ENCODE assay signal across 9 cellular contexts in the genomic region with DNA sequence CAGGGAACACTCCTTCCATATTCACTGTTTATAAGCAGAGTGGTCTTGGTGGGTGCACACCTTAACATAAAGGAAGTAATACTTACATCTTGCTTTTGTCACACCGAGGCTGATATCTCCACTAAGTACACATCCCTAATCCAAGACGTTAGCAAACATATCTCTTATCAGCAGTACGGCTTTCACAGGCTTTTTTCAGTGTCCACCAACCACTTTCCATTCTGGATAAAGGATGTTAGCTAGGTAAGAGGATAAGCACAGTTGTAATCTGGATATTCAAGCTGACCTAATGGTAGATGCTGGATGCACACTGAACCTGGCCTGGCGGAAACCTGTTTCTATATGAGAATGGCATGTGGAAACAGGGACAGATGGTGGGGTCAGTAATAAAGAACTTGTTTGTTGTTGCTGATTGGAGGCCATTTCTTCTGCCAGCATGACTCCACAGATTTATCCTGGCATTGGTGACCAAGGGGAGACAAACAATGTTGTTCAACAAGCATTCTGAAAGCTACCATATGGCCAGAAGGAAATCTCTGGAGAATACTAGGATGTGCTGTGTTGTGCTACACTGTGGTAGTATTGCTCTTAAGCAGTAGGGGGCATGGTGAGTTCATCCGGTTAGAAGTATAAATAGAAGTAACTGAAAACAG.
DNase-seq lines count a peak whose midpoint lies in the region; ATAC-seq and TF ChIP-seq lines count a peak whose summit lies in the region.
"Had no signal": no experiment of that assay in that cellular context is flagged by ENCODE, and none has a peak within 500 bp of the region (broad histone marks: within the 10 kb centered on the region; RNA-seq: fewer than 3 reads in every experiment).

No MANE protein-coding gene starts in this region.

- DNase-seq in activated CD4-positive, alpha-beta T cell treated with anti-CD3 and anti-CD28 coated beads for 48 hours: peak; percentile 11
- DNase-seq in activated CD4-positive, alpha-beta T cell treated with anti-CD3 and anti-CD28 coated beads, Interleukin-2, amount 50 U/mL, for 1 hour: no peak
- DNase-seq in HPDE6-E6E7 (ENCODE audit: extremely low spot score): peak; percentile 58
- DNase-seq in NCI-H82 (lab: John Stamatoyannopoulos, UW): peak; percentile 99
- DNase-seq in brain microvascular endothelial cell: peak; percentile 79
- DNase-seq in iris pigment epithelial cell (ENCODE audit: low read depth): peak; percentile 86
- no peak for DNase-seq in stomach
- DNase-seq: left cardiac atrium had no signal

- TF ChIP-seq EP300 in stomach (IDR thresholded peaks at IDR 0.05): no peak

- no peaks in the 10 kb centered on the region for H3K9me3 ChIP-seq in stomach

- TF ChIP-seq CTCF in brain microvascular endothelial cell (IDR thresholded peaks at IDR 0.05; ENCODE audit: low read depth, low read length, missing control alignments): peak; percentile 75
- peak in 5 of 7 experiments; percentile 37 to 48 (median 44) for TF ChIP-seq CTCF in stomach (IDR thresholded peaks at IDR 0.05)

- peak; percentile 98 for ATAC-seq in GM21529 (IDR thresholded peaks at IDR 0.05; ENCODE audit: unreplicated experiment)

- H3K4me1 ChIP-seq in stomach: peaks cover 0 to 13% (median 10%) of the 10 kb centered on the region in 4 donors

- no peaks in the 10 kb centered on the region for H3K36me3 ChIP-seq in brain microvascular endothelial cell (replicated peaks)
- no peaks in the 10 kb centered on the region for H3K36me3 ChIP-seq in stomach

- WGBS in stomach, 5 donors: 21 to 55% (median 33%) methylated on average over 5 of the region's 5 CpGs

- no peaks in the 10 kb centered on the region for H3K27me3 ChIP-seq in brain microvascular endothelial cell (replicated peaks)
- H3K27me3 ChIP-seq in stomach: no peaks in the 10 kb centered on the region

- no peak overlapping the region for H3K27ac ChIP-seq in brain microvascular endothelial cell
- H3K27ac ChIP-seq in stomach: no peak overlapping the region

- TF ChIP-seq POLR2A in stomach (IDR thresholded peaks at IDR 0.05): no peak

- intact Hi-C loops in stomach (cut with DNase I; ENCODE audit: low total_unique reads): no loop called here

- H3K4me3 ChIP-seq in brain microvascular endothelial cell (ENCODE audit: low read depth, low read length): no peak overlapping the region
- H3K4me3 ChIP-seq in stomach: peak overlapping the region in 1 of 4 donors; percentile 17

- in situ Hi-C loops in brain microvascular endothelial cell (cut with HindIII; ENCODE audit: low pct_ligation_motif_present, low sequenced_read_pairs): no loop called here

Comparison
In these comparisons a context has a peak if more than half of its experiments do, and no peak if none do; other contexts are left out.
1. DNase-seq: peak in activated CD4-positive, alpha-beta T cell treated with anti-CD3 and anti-CD28 coated beads for 48 hours (single experiment), HPDE6-E6E7 (single experiment), NCI-H82 (single experiment), brain microvascular endothelial cell (single experiment) and iris pigment epithelial cell (single experiment); none in activated CD4-positive, alpha-beta T cell treated with anti-CD3 and anti-CD28 coated beads, Interleukin-2, amount 50 U/mL, for 1 hour (single experiment) and stomach (single experiment).